In the genomic region with DNA sequence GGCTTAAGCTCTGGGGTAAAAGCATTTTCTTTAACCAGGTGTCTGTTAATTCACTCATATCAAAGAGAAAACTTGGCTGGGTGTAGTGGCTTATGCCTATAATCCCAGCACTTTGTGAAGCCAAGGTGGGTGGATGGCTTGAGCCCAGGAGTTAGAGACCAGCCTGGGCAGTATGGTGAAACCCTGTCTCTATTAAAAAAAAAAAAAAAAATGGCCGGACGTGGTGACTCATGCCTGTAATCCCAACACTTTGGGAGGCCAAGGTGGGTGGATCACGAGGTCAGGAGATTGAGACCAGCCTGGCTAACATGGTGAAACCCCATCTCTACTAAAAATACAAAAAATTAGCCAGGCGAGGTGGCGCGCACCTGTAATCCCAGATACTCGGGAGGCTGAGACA, we compare ENCODE assay signal across 2 cellular contexts. TPM values are rescaled to one million over a fixed set of nuclear protein-coding genes. Genes with fewer than 3 reads are reported as not detected.
"Had no signal": no experiment of that assay in that cellular context is flagged by ENCODE, and none has a peak within 500 bp of the region (broad histone marks: within the 10 kb centered on the region; RNA-seq: fewer than 3 reads in every experiment).

No MANE protein-coding gene starts in this region.

RNA-seq across cellular contexts. Expression of gene RNF225, which starts 18.7 kb away (rescaled TPM):
- polyA plus RNA-seq: IgD-negative memory B cell had no signal

RNA-seq across cellular contexts. Expression of gene A1BG, which starts 23.4 kb away (rescaled TPM):
- total RNA-seq: HT-29 had no signal
